Comparison of ENCODE assay signal across 1 cellular context in genomic region chr21:33491373-33492102, GRCh38.
A peak's percentile ranks its signal among the peaks of the same experiment; 100 is the strongest.
TF ChIP-seq lines count a peak whose summit lies in the region.

Gene DNAJC28 (minus strand): TSS chr21:33491716. CDS start chr21:33489393, 2,323 bp downstream.

TF ChIP-seq in K562, 482 proteins besides CTCF, POLR2A, EP300 and RAD21 (continued from another document and continues in another):
- TF ChIP-seq MBD2 (IDR thresholded peaks at IDR 0.05; ENCODE audit: borderline replicate concordance, low read depth) (peak; percentile 96), ETV6 (IDR thresholded peaks at IDR 0.05; ENCODE audit: borderline replicate concordance in 1 of 2, low read depth in 2 of 2, low read length in 1 of 2) (no peak), ETV6 (CRISPR knock-in tag; IDR thresholded peaks at IDR 0.05; ENCODE audit: borderline replicate concordance) (0 out of 2 replicates have a peak, but pooled peaks have one; percentile 11), ZNF140 (CRISPR knock-in tag; IDR thresholded peaks at IDR 0.05) (no peak), ZFPM2 (CRISPR knock-in tag; IDR thresholded peaks at IDR 0.05) (peak; percentile 67; the same call in 1 of the 2 replicates), SNAPC5 (CRISPR knock-in tag; IDR thresholded peaks at IDR 0.05) (no peak), MTA1 (IDR thresholded peaks at IDR 0.05; ENCODE audit: borderline replicate concordance) (peak; percentile 2), ATF1 (CRISPR knock-in tag; IDR thresholded peaks at IDR 0.05) (no peak), ATF1 (tag; IDR thresholded peaks at IDR 0.05) (peak; percentile 86), ZBTB9 (CRISPR knock-in tag; IDR thresholded peaks at IDR 0.05) (0 out of 2 replicates have a peak, but pooled peaks have one; percentile 62), TFAP4 (CRISPR knock-in tag; IDR thresholded peaks at IDR 0.05; ENCODE audit: borderline replicate concordance) (peak; percentile 100), POLR2B (IDR thresholded peaks at IDR 0.05; ENCODE audit: low read depth, partially characterized antibody) (peak; percentile 78), ZNF282 (CRISPR knock-in tag; IDR thresholded peaks at IDR 0.05) (no peak), ZNF347 (CRISPR knock-in tag; IDR thresholded peaks at IDR 0.05; ENCODE audit: low read depth) (no peak), TEAD1 (CRISPR knock-in tag; IDR thresholded peaks at IDR 0.05) (peak in 1 of 2 experiments; percentile 86; a peak in 1 of 4 replicates), SMARCA4 (IDR thresholded peaks at IDR 0.05) (peak; percentile 66; the same call in 1 of the 2 replicates), TRIM28 (IDR thresholded peaks at IDR 0.05) (peak; percentile 49; the same call in 1 of the 2 replicates), PCBP1 (IDR thresholded peaks at IDR 0.05; ENCODE audit: low read depth, low read length, poor library complexity, severe bottlenecking) (peak; percentile 56), PRDM10 (IDR thresholded peaks at IDR 0.05; ENCODE audit: partially characterized antibody) (peak; percentile 100), NKRF (IDR thresholded peaks at IDR 0.05; ENCODE audit: borderline replicate concordance) (peak; percentile 94), ZBTB40 (IDR thresholded peaks at IDR 0.05) (peak; percentile 54; the same call in 1 of the 2 replicates), ZBTB40 (CRISPR knock-in tag; IDR thresholded peaks at IDR 0.05) (no peak), IRF1 (CRISPR knock-in tag; IDR thresholded peaks at IDR 0.05; ENCODE audit: borderline replicate concordance) (no peak), CEBPG (CRISPR knock-in tag; IDR thresholded peaks at IDR 0.05) (peak; percentile 71), CEBPG (tag; conservative IDR thresholded peaks at IDR 0.05 in 1 of 2, IDR thresholded peaks at IDR 0.05 in 1 of 2) (no peak), ILF3 (IDR thresholded peaks at IDR 0.05; ENCODE audit: borderline replicate concordance) (no peak), SOX6 (IDR thresholded peaks at IDR 0.05) (no peak), PHF20 (IDR thresholded peaks at IDR 0.05; ENCODE audit: partially characterized antibody) (peak; percentile 65), FIP1L1 (IDR thresholded peaks at IDR 0.05; ENCODE audit: low read depth, low read length, poor library complexity, severe bottlenecking) (peak; percentile 30), JUN (IDR thresholded peaks at IDR 0.05; ENCODE audit: borderline replicate concordance, low read depth, low read length) (peak; percentile 9; the same call in 1 of the 2 replicates), JUN (CRISPR knock-in tag; IDR thresholded peaks at IDR 0.05; ENCODE audit: borderline replicate concordance) (0 out of 2 replicates have a peak, but pooled peaks have one; percentile 82), CSDE1 (IDR thresholded peaks at IDR 0.05) (no peak; a peak in 1 of 4 replicates), ZC3H4 (CRISPR knock-in tag; IDR thresholded peaks at IDR 0.05; ENCODE audit: borderline replicate concordance) (no peak), FOXP1 (CRISPR knock-in tag; IDR thresholded peaks at IDR 0.05) (0 out of 2 replicates have a peak, but pooled peaks have one; percentile 29), MYC (IDR thresholded peaks at IDR 0.05; ENCODE audit: low read depth, low read length) (peak; percentile 48; the same call in 1 of the 2 replicates), MYC (CRISPR knock-in tag; IDR thresholded peaks at IDR 0.05; ENCODE audit: borderline replicate concordance, low read depth) (peak; percentile 45; the same call in 1 of the 2 replicates), ZNF592 (IDR thresholded peaks at IDR 0.05) (peak; percentile 45), BMI1 (IDR thresholded peaks at IDR 0.05; ENCODE audit: low read length) (no peak)
